ENCODE assay signal across 15 cellular contexts in the genomic region with DNA sequence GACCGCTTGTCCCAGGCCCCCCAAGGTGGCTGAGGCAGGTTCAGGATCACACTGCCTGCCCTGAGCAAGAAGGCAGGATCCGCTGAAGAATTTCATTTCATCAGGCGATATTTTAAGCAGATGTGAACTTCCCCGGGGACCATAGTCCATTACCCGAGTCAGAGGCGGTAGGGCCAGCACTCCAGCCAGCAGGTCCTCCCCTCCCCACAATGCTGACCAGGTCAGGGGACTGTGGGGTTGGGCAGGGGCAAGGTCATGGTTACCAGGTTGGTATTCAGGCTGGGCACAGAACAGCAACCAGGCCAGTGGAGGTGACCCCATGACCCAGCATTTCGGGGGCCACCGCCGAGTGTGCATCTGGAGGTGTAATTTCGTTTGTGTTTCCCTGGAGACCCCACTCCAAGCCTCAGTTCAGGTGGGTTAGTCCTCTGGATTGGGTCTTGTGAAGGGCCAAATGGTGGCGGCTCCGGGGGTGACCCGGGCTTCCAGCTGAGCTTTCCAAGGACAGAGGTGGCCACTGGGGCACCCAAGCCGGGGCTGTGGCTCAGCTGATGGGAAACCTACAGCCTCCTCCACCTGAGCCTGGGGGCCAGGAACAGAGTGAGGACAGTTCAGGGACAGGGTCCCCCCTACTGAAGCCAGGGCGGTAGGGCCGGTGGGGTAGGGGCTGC. TPM values are rescaled to one million over a fixed set of nuclear protein-coding genes. Genes with fewer than 3 reads are reported as not detected.
DNase-seq lines count a peak whose midpoint lies in the region; ATAC-seq and TF ChIP-seq lines count a peak whose summit lies in the region.
"Had no signal": no experiment of that assay in that cellular context is flagged by ENCODE, and none has a peak within 500 bp of the region (broad histone marks: within the 10 kb centered on the region; RNA-seq: fewer than 3 reads in every experiment).

No MANE protein-coding gene starts in this region.

- H3K4me3 ChIP-seq in astrocyte of the spinal cord (ENCODE audit: low read depth, low read length) (peak overlapping the region; percentile 35), epithelial cell of proximal tubule (ENCODE audit: low read depth, low read length) (peak overlapping the region; percentile 13), mucosa of stomach (ENCODE audit: low read length) (peak overlapping the region; percentile 66), thoracic aorta (peak overlapping the region; percentile 88), SJCRH30 (no peak overlapping the region)

- H3K9ac ChIP-seq in mucosa of stomach (ENCODE audit: low read length) = peak overlapping the region; percentile 82
- H3K9ac ChIP-seq: BLaER1 treated with 17β-estradiol and CSF1 and Interleukin-3, amounts not matched to agents 10 nM and 100 nM had no signal

- H3K27me3 ChIP-seq in mucosa of stomach (ENCODE audit: control insufficient read depth, insufficient read depth, low read length) (peaks cover 5% of the 10 kb centered on the region), thoracic aorta (replicated peaks; ENCODE audit: insufficient read depth) (no peaks in the 10 kb centered on the region), SJCRH30 (peaks cover 7% of the 10 kb centered on the region; the same call in 1 of the 2 replicates)

- H3K9me3 ChIP-seq in mucosa of stomach (ENCODE audit: control insufficient read depth, low read length) = no peaks in the 10 kb centered on the region
- H3K9me3 ChIP-seq in thoracic aorta = no peaks in the 10 kb centered on the region
- no peaks in the 10 kb centered on the region for H3K9me3 ChIP-seq in SJCRH30 (replicated peaks)
- H3K9me3 ChIP-seq: BLaER1 treated with 17β-estradiol and CSF1 and Interleukin-3, amounts not matched to agents 10 nM and 100 nM had no signal

- DNase-seq in astrocyte of the spinal cord (ENCODE audit: low read depth, low spot score) (peak; percentile 32), epithelial cell of proximal tubule (ENCODE audit: low read depth) (no peak), thoracic aorta (ENCODE audit: low spot score) (no peak), SJCRH30 (no peak), GM10248 (ENCODE audit: extremely low spot score) (no peak)
- DNase-seq: activated CD4-positive, alpha-beta T cell treated with anti-CD3 and anti-CD28 coated beads, Interleukin-2, amount 50 U/mL, for 1 hour; occipital lobe had no signal

- H3K4me1 ChIP-seq in mucosa of stomach (ENCODE audit: control insufficient read depth, insufficient read depth, low read length) = peaks cover 45% of the 10 kb centered on the region
- peaks cover 18 to 58% of the 10 kb centered on the region in 2 donors for H3K4me1 ChIP-seq in thoracic aorta (ENCODE audit: control insufficient read depth in 1 of 2, low read depth in 2 of 2)
- H3K4me1 ChIP-seq in SJCRH30 = no peaks in the 10 kb centered on the region

- no peak for TF ChIP-seq CTCF in astrocyte of the spinal cord (IDR thresholded peaks at IDR 0.05; ENCODE audit: low read depth, low read length)
- no peak for TF ChIP-seq CTCF in epithelial cell of proximal tubule (conservative IDR thresholded peaks at IDR 0.05; ENCODE audit: low read depth, low read length)
- no peak for TF ChIP-seq CTCF in thoracic aorta (IDR thresholded peaks at IDR 0.05)
- no peak for TF ChIP-seq CTCF in GM10248 (IDR thresholded peaks at IDR 0.05; ENCODE audit: control extremely low read depth, extremely low read depth, low read depth, missing control alignments)

- POLR2A ChIA-PET in GM10248 (lab: Yijun Ruan, JAX) = no interaction called here

- H3K36me3 ChIP-seq in mucosa of stomach (ENCODE audit: control insufficient read depth, insufficient read depth, low read length) = no peaks in the 10 kb centered on the region
- no peaks in the 10 kb centered on the region for H3K36me3 ChIP-seq in thoracic aorta
- H3K36me3 ChIP-seq in SJCRH30 = no peaks in the 10 kb centered on the region
- H3K36me3 ChIP-seq: BLaER1 treated with 17β-estradiol and CSF1 and Interleukin-3, amounts not matched to agents 10 nM and 100 nM had no signal

- in situ Hi-C loops in astrocyte of the spinal cord (cut with HindIII; ENCODE audit: low sequenced_read_pairs) = loop anchor here (25.0 kb wide), 1 partner anchor 341 kb away; no protein-coding TSS in a partner anchor

- CTCF ChIA-PET in GM10248 (lab: Yijun Ruan, JAX) = no interaction called here

- H3K27ac ChIP-seq in thoracic aorta = peak overlapping the region; percentile 96 to 97
- H3K27ac ChIP-seq in SJCRH30 = no peak overlapping the region
- H3K27ac ChIP-seq: BLaER1 treated with 17β-estradiol and CSF1 and Interleukin-3, amounts not matched to agents 10 nM and 100 nM; RWPE1 had no signal

- ATAC-seq in thoracic aorta (ENCODE audit: insufficient number of reproducible peaks, low FRiP score, low read depth) (no peak), HG03025 (IDR thresholded peaks at IDR 0.05; ENCODE audit: low FRiP score, unreplicated experiment) (no peak)

RNA-seq across cellular contexts. Expression of a gene that starts 2.6 kb away (rescaled TPM):
- total RNA-seq in epithelial cell of proximal tubule = under 0.01 and 0.06 TPM in 2 replicates
- total RNA-seq in thoracic aorta = 10 to 100 TPM; 68.9 to 85.4 TPM
- 1.2 and 1.4 TPM in 2 replicates for total RNA-seq in SJCRH30 (2014; rRNA removed; shearing (Covaris generic))
- total RNA-seq: HT1080 had no signal

RNA-seq across cellular contexts. Expression of a gene that starts 50.4 kb away (rescaled TPM):
- total RNA-seq in epithelial cell of proximal tubule (not detected in 2 replicates), thoracic aorta (not detected)
- not detected in 2 replicates for total RNA-seq in SJCRH30 (2014; rRNA removed; shearing (Covaris generic))
- total RNA-seq: Daoy, HT1080, lower leg skin, occipital lobe, urinary bladder had no signal

Comparison
In these comparisons a context has a peak if more than half of its experiments do, and no peak if none do; other contexts are left out.
1. RNA of a gene that starts 2.6 kb away (total RNA-seq): 68.9 to 85.4 TPM in thoracic aorta; 1.2 to 1.4 TPM in SJCRH30 and under 0.01 to 0.06 TPM in epithelial cell of proximal tubule; every median in the first group is over 10 times any median in the second.